ENCODE assay signal across 23 cellular contexts in the genomic region with DNA sequence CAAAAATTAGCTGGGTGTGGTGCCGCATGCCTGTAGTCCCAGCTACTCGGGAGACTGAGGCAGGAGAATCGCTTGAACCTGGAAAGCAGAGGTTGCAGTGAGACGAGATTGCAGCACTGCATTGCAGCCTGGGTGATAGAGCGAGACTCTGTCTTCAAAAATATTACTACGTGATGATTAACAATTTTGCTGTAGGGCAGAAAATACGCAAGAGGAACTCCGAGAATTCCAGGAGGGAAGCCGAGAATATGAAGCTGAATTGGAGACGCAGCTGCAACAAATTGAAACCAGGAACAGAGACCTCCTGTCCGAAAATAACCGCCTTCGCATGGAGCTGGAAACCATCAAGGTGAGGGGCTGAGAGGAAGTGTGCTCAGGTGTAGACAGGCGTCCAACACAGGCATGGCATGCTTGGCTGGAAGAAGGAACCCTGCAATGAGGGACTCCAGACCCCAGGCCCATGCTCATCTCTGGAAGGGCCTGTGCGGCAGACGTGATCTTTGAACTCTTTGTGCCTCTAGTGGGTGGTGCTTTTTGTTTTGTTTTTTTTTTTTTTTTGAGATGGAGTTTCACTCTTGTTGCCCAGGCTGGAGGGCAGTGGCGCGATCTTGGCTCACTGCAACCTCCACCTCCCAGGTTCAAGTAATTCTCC.
"Had no signal": no experiment of that assay in that cellular context is flagged by ENCODE, and none has a peak within 500 bp of the region (broad histone marks: within the 10 kb centered on the region; RNA-seq: fewer than 3 reads in every experiment).

No MANE protein-coding gene starts in this region.

- H3K27ac ChIP-seq: Peyer's patch had no signal

- ATAC-seq: activated naive CD4-positive, alpha-beta T cell treated with anti-CD3 and anti-CD28 coated beads, Interleukin-2, amount 50 U/mL, for 72 hours; activated T-cell treated with anti-CD3 and anti-CD28 coated beads, Interleukin-2, amount 50 U/mL, for 4 hours; WTC11 had no signal

- H3K4me3 Mint-ChIP-seq: activated CD4-positive, alpha-beta memory T cell treated with anti-CD3 and anti-CD28 coated beads for 36 hours; activated T-cell treated with anti-CD3 and anti-CD28 coated beads, Interleukin-2, amount 50 U/mL, for 4 hours; T-helper 1 cell treated with Interleukin-12 subunit alpha and Interleukin-12 subunit beta and Interleukin-4 antibody, amounts not matched to agents 30 μg/mL and 1 μg/mL, for 36 hours; WTC11 had no signal

- DNase-seq: activated CD4-positive, alpha-beta memory T cell treated with anti-CD3 and anti-CD28 coated beads for 36 hours; activated CD4-positive, alpha-beta T cell treated with anti-CD3 and anti-CD28 coated beads for 48 hours; activated CD4-positive, CD25-positive, alpha-beta regulatory T cell treated with anti-CD3 and anti-CD28 coated beads, Interleukin-2, amount 50 U/mL, for 72 hours; activated CD8-positive, alpha-beta memory T cell treated with anti-CD3 and anti-CD28 coated beads for 24 hours; activated effector memory CD4-positive, alpha-beta T cell treated with anti-CD3 and anti-CD28 coated beads, Interleukin-2, amount 50 U/mL, for 16 hours; activated naive CD4-positive, alpha-beta T cell treated with Interleukin-2 at 50 U/mL for 16 hours; activated T-cell treated with anti-CD3 and anti-CD28 coated beads, Interleukin-2, amount 50 U/mL, for 4 hours; anterior cingulate cortex; cerebellar nuclear complex; Karpas-422; MM.1S; NCI-H1105; NCI-H1436; NCI-H1694 treated with DMSO at 0.1 percent for 48 hours; NCI-H2029 treated with DMSO at 0.1 percent for 48 hours; NCI-H510A treated with DMSO at 0.1 percent for 48 hours; NCI-H69; Peyer's patch; SHP77 treated with DMSO at 0.1 percent for 48 hours; T-helper 9 cell had no signal

- H3K4me3 ChIP-seq: Peyer's patch had no signal

- H3K4me1 ChIP-seq: Peyer's patch had no signal

- H3K9me3 ChIP-seq: Peyer's patch had no signal

- H3K27me3 Mint-ChIP-seq: activated CD4-positive, alpha-beta memory T cell treated with anti-CD3 and anti-CD28 coated beads for 36 hours had no signal

- H3K4me1 Mint-ChIP-seq: WTC11 had no signal

- H3K9me3 Mint-ChIP-seq: activated CD4-positive, alpha-beta memory T cell treated with anti-CD3 and anti-CD28 coated beads for 36 hours; activated naive CD4-positive, alpha-beta T cell treated with anti-CD3 and anti-CD28 coated beads, Interleukin-2, amount 50 U/mL, for 72 hours; activated T-cell treated with anti-CD3 and anti-CD28 coated beads, Interleukin-2, amount 50 U/mL, for 4 hours; T-helper 1 cell treated with Interleukin-12 subunit alpha and Interleukin-12 subunit beta and Interleukin-4 antibody, amounts not matched to agents 30 μg/mL and 1 μg/mL, for 36 hours; WTC11 had no signal

- H3K27ac Mint-ChIP-seq: activated CD4-positive, alpha-beta memory T cell treated with anti-CD3 and anti-CD28 coated beads for 36 hours; activated naive CD4-positive, alpha-beta T cell treated with anti-CD3 and anti-CD28 coated beads, Interleukin-2, amount 50 U/mL, for 72 hours; T-helper 1 cell treated with Interleukin-12 subunit alpha and Interleukin-12 subunit beta and Interleukin-4 antibody, amounts not matched to agents 30 μg/mL and 1 μg/mL, for 36 hours; WTC11 had no signal

- H3K27me3 ChIP-seq: Peyer's patch had no signal
